Comparison of ENCODE assay signal across 1 cellular context in the genomic region with DNA sequence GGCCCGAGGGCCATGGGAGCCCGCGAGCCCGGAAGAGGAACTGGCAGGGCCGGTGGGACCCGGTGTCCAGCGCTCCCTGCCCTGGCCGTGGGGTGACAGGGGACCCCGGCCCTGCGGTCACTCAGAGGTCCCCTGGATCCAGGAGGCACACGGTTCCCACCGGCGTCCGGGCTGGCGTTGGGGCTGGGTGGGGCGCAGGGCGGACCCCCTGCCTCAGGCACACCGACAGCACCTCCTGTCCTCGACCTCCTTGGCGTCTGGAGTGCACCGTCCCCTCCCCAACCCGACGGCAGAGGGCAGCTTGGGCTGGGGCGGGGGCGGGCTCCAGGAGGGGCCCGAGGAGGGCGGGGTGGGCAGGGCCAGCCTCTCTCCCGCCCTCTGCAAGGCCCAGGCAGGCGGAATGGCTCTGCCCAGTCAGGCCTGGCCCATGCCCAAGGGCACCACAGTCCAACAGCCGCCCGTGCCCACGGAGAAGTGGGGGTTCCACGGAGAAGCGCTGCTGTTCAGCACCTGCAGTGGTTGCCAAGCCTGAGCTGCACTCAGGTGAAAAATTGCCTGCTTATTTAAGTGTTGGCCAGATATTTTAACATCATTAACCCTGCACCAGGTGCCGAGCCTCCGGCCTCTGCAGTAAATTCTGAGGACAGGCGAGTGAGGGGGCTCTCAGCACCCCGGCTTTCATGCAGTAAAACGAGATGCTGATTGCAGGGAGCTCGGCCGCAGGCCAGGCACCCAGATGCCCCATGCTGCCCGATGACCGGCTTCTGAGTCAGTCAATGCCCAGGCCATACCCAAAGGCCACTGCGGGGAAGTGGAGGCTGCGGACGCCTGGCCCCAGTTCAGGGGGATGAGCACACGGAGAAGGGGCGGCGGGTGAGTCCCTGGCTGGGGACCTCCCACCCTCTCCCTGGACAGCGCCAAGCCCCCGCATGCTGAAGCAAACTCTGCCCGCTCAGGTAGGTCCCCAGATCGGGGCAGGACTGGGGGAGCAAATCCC.
TF ChIP-seq lines count a peak whose summit lies in the region.

SRMS (minus strand) TSS at position 266 of the 997 bp plus-strand sequence. CDS start 286 bp downstream, outside the sequence.

TF ChIP-seq in HEK293, 187 proteins besides CTCF, POLR2A, EP300 and RAD21 (continued from another document):
- TF ChIP-seq, protein P1, sequence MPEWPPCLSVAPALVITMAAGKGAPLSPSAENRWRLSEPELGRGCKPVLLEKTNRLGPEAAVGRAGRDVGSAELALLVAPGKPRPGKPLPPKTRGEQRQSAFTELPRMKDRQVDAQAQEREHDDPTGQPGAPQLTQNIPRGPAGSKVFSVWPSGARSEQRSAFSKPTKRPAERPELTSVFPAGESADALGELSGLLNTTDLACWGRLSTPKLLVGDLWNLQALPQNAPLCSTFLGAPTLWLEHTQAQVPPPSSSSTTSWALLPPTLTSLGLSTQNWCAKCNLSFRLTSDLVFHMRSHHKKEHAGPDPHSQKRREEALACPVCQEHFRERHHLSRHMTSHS (tag by site-specific recombination; IDR thresholded peaks at IDR 0.05) = no peak
- TF ChIP-seq PRDM6 (tag by site-specific recombination; IDR thresholded peaks at IDR 0.05) = no peak
- no peak for TF ChIP-seq ZNF510 (tag by site-specific recombination; IDR thresholded peaks at IDR 0.05; ENCODE audit: insufficient replicate concordance)
